In the genomic region with DNA sequence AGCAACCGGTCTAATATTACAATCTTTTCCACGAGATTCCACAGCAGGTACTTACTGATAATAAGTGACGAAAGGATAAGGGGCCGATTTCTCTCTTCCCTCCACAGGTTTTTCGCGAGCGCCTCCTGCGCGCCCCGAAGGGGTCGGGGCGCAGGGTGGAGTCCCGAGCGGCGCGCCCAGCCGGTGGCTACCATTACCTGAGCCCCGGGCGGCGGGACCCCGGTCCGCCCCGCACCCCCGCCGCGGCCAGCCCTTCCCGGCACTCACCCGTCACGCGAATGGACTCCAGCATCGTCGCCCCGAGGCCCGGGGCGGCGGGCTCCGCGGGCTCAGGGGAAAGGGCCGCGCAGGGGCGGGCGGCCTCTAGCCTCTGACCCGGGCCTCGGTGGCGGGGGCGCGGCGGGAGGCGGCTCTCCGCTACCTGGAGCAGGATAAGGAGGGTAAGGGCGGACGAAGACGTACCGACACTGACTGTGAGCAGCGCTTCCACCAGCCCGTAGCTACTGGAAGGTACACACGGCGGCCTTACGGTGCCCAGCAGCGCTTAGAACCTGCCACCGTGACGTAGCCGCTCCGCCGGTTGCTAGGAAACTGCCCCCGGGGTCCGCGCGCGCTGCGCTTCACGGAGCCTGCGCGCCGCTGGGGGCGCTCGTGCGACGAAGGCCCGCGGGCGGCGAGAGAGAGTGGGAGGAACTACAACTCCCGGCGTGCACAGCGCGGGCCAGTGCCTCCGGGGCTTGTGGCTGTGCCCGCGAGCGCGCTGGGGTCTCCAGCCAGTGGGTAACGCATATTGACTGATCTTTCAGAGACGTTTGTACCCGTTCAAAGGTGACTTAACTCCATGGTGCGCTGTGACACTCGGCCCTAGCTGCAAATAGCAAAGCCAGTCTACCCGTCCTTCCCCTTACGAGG, we compare ENCODE assay signal across 8 cellular contexts. TPM values are rescaled to one million over a fixed set of nuclear protein-coding genes. Genes with fewer than 3 reads are reported as not detected.
DNase-seq lines count a peak whose midpoint lies in the region; ATAC-seq and TF ChIP-seq lines count a peak whose summit lies in the region.

No MANE protein-coding gene starts in this region.

- H3K27me3 ChIP-seq in MM.1S (replicated peaks; ENCODE audit: insufficient read depth, low read length) (no peaks in the 10 kb centered on the region), SJCRH30 (no peaks in the 10 kb centered on the region), gastroesophageal sphincter (no peaks in the 10 kb centered on the region), neuronal stem cell (ENCODE audit: control insufficient read depth in 3 of 3, insufficient read depth in 3 of 3, low read depth in 1 of 3, low read length in 3 of 3) (peaks cover 0 to 4% (median 0%) of the 10 kb centered on the region in 3 experiments)

- peak overlapping the region; percentile 12 for H3K14ac ChIP-seq in neuronal stem cell (ENCODE audit: low read length)

- no peak overlapping the region for H2AK5ac ChIP-seq in neuronal stem cell (ENCODE audit: low read depth, low read length)

- H4K20me1 ChIP-seq in MM.1S (ENCODE audit: insufficient read depth, low read length), result no peaks in the 10 kb centered on the region

- H4K91ac ChIP-seq in neuronal stem cell (ENCODE audit: low read depth, low read length, poor library complexity), result no peak overlapping the region

- peak overlapping the region; percentile 90 for H2BK12ac ChIP-seq in neuronal stem cell (ENCODE audit: low read length)

- peak; percentile 95 for TF ChIP-seq CTCF in HEK293 (tag by site-specific recombination; IDR thresholded peaks at IDR 0.05)
- TF ChIP-seq CTCF in MM.1S (IDR thresholded peaks at IDR 0.05; ENCODE audit: low read length), result peak; percentile 88
- TF ChIP-seq CTCF in gastroesophageal sphincter (IDR thresholded peaks at IDR 0.05), result peak; percentile 75 to 94 (median 90)

- H4K8ac ChIP-seq in neuronal stem cell (ENCODE audit: low read depth, low read length), result no peak overlapping the region

- peak overlapping the region; percentile 84 for H3K4me3 ChIP-seq in HEK293 (ENCODE audit: low read depth, low read length)
- H3K4me3 ChIP-seq in MM.1S (ENCODE audit: low read length), result peak overlapping the region; percentile 68
- H3K4me3 ChIP-seq in SJCRH30, result peak overlapping the region; percentile 67
- peak overlapping the region; percentile 85 to 93 for H3K4me3 ChIP-seq in gastroesophageal sphincter
- peak overlapping the region; percentile 69 to 97 for H3K4me3 ChIP-seq in neuronal stem cell (ENCODE audit: low read length in 2 of 2)

- no peaks in the 10 kb centered on the region for H3F3A ChIP-seq in MM.1S (ENCODE audit: insufficient read depth, low read length)

- peak overlapping the region; percentile 53 for H3K4ac ChIP-seq in neuronal stem cell (ENCODE audit: low read length)

- H3K36me3 ChIP-seq in HEK293 (ENCODE audit: control insufficient read depth in 2 of 2, insufficient read depth in 1 of 2, low read length in 2 of 2) (peaks cover 0 to 3% of the 10 kb centered on the region in 2 experiments; a peak in 1 of 3 replicates), MM.1S (replicated peaks; ENCODE audit: insufficient read depth, low read length) (no peaks in the 10 kb centered on the region), SJCRH30 (no peaks in the 10 kb centered on the region), gastroesophageal sphincter (no peaks in the 10 kb centered on the region), neuronal stem cell (replicated peaks in 1 of 2; ENCODE audit: control insufficient read depth in 2 of 2, insufficient read depth in 2 of 2, low read length in 2 of 2) (no peaks in the 10 kb centered on the region)

- CTCF ChIA-PET in HEK293 (lab: Yijun Ruan, JAX), result interaction anchor here (0.6 to 2.8 kb wide), 14 partner anchors 9 to 257 kb away, joined by 3 to 26 read pairs (median 4); partner anchors contain the start of gene ANLN

- POLR2A ChIA-PET in HEK293 (lab: Yijun Ruan, JAX), result interaction anchor here (0.5 to 2.0 kb wide), 4 partner anchors 21 to 51 kb away, joined by 3 to 15 read pairs (median 6); partner anchors contain the start of gene ANLN

- H3K9me3 ChIP-seq in HEK293 (ENCODE audit: control insufficient read depth, insufficient read depth, low read depth, low read length) (no peaks in the 10 kb centered on the region), MM.1S (replicated peaks; ENCODE audit: insufficient read depth, low read length) (no peaks in the 10 kb centered on the region), SJCRH30 (replicated peaks) (no peaks in the 10 kb centered on the region), gastroesophageal sphincter (no peaks in the 10 kb centered on the region), neuronal stem cell (replicated peaks in 1 of 2; ENCODE audit: control insufficient read depth in 2 of 2, insufficient read depth in 1 of 2, low read depth in 1 of 2, low read length in 2 of 2) (no peaks in the 10 kb centered on the region)

- peak in 1 of 2 donors; percentile 28 for TF ChIP-seq POLR2A in gastroesophageal sphincter (IDR thresholded peaks at IDR 0.05)

- peak; percentile 96 for ATAC-seq in gastroesophageal sphincter

- H3K4me2 ChIP-seq in MM.1S (ENCODE audit: low read depth, low read length) (peak overlapping the region; percentile 85), neuronal stem cell (ENCODE audit: insufficient read depth, low read length, poor library complexity, severe bottlenecking) (peak overlapping the region; percentile 74)

- DNase-seq in G401 (ENCODE audit: low spot score) (peak; percentile 94), MM.1S (peak; percentile 93), SJCRH30 (peak; percentile 85 to 93), neuronal stem cell (ENCODE audit: low spot score) (peak; percentile 94), stromal cell of bone marrow (ENCODE audit: low read depth) (peak; percentile 61)
- DNase-seq in activated naive CD4-positive, alpha-beta T cell treated with Interleukin-2 at 50 U/mL for 16 hours, result peak; percentile 92

- H3K27ac ChIP-seq in HEK293 (ENCODE audit: extremely low read depth, low read depth, low read length) (peak overlapping the region; percentile 80), MM.1S (ENCODE audit: low read length) (peak overlapping the region; percentile 50; the same call in 1 of the 2 replicates), SJCRH30 (no peak overlapping the region), gastroesophageal sphincter (peak overlapping the region; percentile 32 to 90 (median 82)), neuronal stem cell (replicated peaks; ENCODE audit: low read length) (no peak overlapping the region)

- in situ Hi-C loops in G401 (cut with HindIII; ENCODE audit: low sequenced_read_pairs), result no loop called here

- WGBS in gastroesophageal sphincter (ENCODE audit: low coverage in 1 of 2), 2 donors, result 7 to 11% methylated on average over 7 to 9 of the region's 99 CpGs
- WGBS in neuronal stem cell (ENCODE audit: extremely low coverage in 2 of 2, insufficient read length in 2 of 2, insufficient replicate concordance in 1 of 2), 2 donors, result no CpG with 5 or more reads among the region's 99 CpGs

- H3K9ac ChIP-seq in MM.1S (ENCODE audit: low read length) (peak overlapping the region; percentile 74), neuronal stem cell (ENCODE audit: low read depth, low read length, poor library complexity) (peak overlapping the region; percentile 97)

- H3K4me1 ChIP-seq in HEK293 (ENCODE audit: control insufficient read depth, insufficient read depth, low read length) (peaks cover 4% of the 10 kb centered on the region; the same call in 1 of the 2 replicates), MM.1S (ENCODE audit: low read length) (no peaks in the 10 kb centered on the region), SJCRH30 (no peaks in the 10 kb centered on the region), gastroesophageal sphincter (peaks cover 2 to 24% (median 3%) of the 10 kb centered on the region in 3 donors), neuronal stem cell (ENCODE audit: control insufficient read depth in 2 of 2, insufficient read depth in 1 of 2, low read depth in 1 of 2, low read length in 2 of 2) (peaks cover 2 to 7% of the 10 kb centered on the region in 2 donors)

- no peak for TF ChIP-seq EP300 in gastroesophageal sphincter (IDR thresholded peaks at IDR 0.05)

- no peak overlapping the region for H2BK5ac ChIP-seq in neuronal stem cell (ENCODE audit: low read length)

- no peaks in the 10 kb centered on the region for H3K79me2 ChIP-seq in MM.1S (ENCODE audit: low read length)

- H2BK15ac ChIP-seq in neuronal stem cell (ENCODE audit: low read length), result peak overlapping the region; percentile 98

- H3K79me1 ChIP-seq in neuronal stem cell (ENCODE audit: low read depth, low read length), result peaks cover 3% of the 10 kb centered on the region

- H3K23ac ChIP-seq in neuronal stem cell (ENCODE audit: low read depth, low read length, poor library complexity), result peak overlapping the region; percentile 80

- H2BK120ac ChIP-seq in neuronal stem cell (ENCODE audit: low read depth, low read length), result no peak overlapping the region

- peak overlapping the region; percentile 95 for H3K18ac ChIP-seq in neuronal stem cell (ENCODE audit: low read length)

- H2AFZ ChIP-seq in MM.1S (ENCODE audit: low read length) (peak overlapping the region; percentile 88), neuronal stem cell (ENCODE audit: low read length) (peak overlapping the region; percentile 86)

- H3K9me2 ChIP-seq in MM.1S (replicated peaks; ENCODE audit: insufficient read depth, low read length), result no peaks in the 10 kb centered on the region

TF ChIP-seq in HEK293, 187 proteins besides CTCF, POLR2A, EP300 and RAD21 (continues in another document):
- TF ChIP-seq KLF16 (tag by site-specific recombination; IDR thresholded peaks at IDR 0.05) (no peak), ZNF426 (tag by site-specific recombination; IDR thresholded peaks at IDR 0.05) (no peak), SP2 (tag by site-specific recombination; IDR thresholded peaks at IDR 0.05) (no peak), ZFP69B (tag by site-specific recombination; IDR thresholded peaks at IDR 0.05) (no peak), GFI1B (tag by site-specific recombination; IDR thresholded peaks at IDR 0.05) (no peak), ZNF521 (tag by site-specific recombination; IDR thresholded peaks at IDR 0.05) (no peak), ZNF596 (tag by site-specific recombination; IDR thresholded peaks at IDR 0.05) (no peak), ZNF776 (tag by site-specific recombination; IDR thresholded peaks at IDR 0.05; ENCODE audit: borderline replicate concordance) (no peak), ZNF239 (tag by site-specific recombination; IDR thresholded peaks at IDR 0.05) (no peak), GLIS2 (tag by site-specific recombination; IDR thresholded peaks at IDR 0.05) (peak; percentile 88), ZNF561 (tag by site-specific recombination; IDR thresholded peaks at IDR 0.05; ENCODE audit: borderline replicate concordance) (no peak; the same call in 1 of the 2 replicates), MZF1 (tag by site-specific recombination; IDR thresholded peaks at IDR 0.05; ENCODE audit: borderline replicate concordance) (no peak), ZNF529 (tag by site-specific recombination; IDR thresholded peaks at IDR 0.05; ENCODE audit: insufficient replicate concordance) (no peak)

RNA-seq across cellular contexts. Expression of gene ANLN, which starts 22.8 kb away (rescaled TPM):
- total RNA-seq in G401 (2014; rRNA removed; shearing (Covaris generic)), result 66.2 and 71.1 TPM in 2 replicates
- total RNA-seq in SJCRH30 (2014; rRNA removed; shearing (Covaris generic)), result 195 and 215 TPM in 2 replicates
- 10 to 100 TPM in 3 of 4 donors, 1 to 10 TPM in 1; 2.8 to 20.7 (median 13.9) TPM for total RNA-seq in gastroesophageal sphincter
- polyA plus RNA-seq in neuronal stem cell (2013, experiment 1 of 2), result 70.1 TPM
- polyA plus RNA-seq in neuronal stem cell (2013, experiment 2 of 2), result 70.1 TPM

Comparison
In these comparisons a context has a peak if more than half of its experiments do, and no peak if none do; other contexts are left out.
1. H3K27ac ChIP-seq: peak in HEK293 (single experiment), MM.1S (single experiment) and gastroesophageal sphincter (4 of 4); none in SJCRH30 (single experiment) and neuronal stem cell (single experiment).
2. Peak in every context shown above with its lines, with median percentiles within 50 percentile points of each other: DNase-seq, H3K4me3 ChIP-seq and CTCF ChIP-seq.